In the genomic region with DNA sequence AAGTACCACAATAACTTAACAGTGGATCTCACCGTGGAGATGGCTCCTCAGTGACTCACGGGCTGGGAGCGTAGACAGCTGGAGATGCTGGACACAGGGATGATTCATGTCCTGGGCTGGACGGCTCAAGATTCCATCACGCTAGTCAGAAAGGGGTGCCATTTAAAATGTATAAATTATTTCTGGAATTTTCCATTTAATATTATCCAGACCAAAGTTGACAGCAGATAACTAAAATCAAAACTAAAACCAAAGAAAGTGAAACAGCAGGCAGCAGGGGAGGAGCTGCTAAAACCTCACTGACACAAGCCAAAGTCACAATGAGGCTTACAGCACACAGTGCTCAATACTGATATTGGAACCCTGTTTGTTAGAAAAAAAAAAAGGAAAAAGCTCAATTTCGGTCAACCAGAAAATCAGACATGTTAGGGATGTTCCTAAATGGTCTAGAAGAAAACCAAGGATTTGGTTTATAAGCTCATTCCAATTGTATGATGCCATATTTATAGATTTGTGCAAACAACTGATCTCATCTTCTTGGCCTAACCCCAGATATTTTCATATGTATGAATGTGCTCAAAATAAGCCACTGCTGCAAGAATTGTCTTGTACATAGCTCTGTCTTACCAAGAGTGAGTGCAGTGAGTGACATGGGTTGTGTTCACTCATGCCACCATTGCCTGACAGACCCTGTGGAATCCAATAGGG, we compare ENCODE assay signal across 9 cellular contexts.
DNase-seq lines count a peak whose midpoint lies in the region; ATAC-seq and TF ChIP-seq lines count a peak whose summit lies in the region.
"Had no signal": no experiment of that assay in that cellular context is flagged by ENCODE, and none has a peak within 500 bp of the region (broad histone marks: within the 10 kb centered on the region; RNA-seq: fewer than 3 reads in every experiment).

No MANE protein-coding gene starts in this region.

- H3K9me3 Mint-ChIP-seq in activated CD4-positive, alpha-beta T cell treated with anti-CD3 and anti-CD28 coated beads, Interleukin-2, amount 10 ng/mL, durations not matched to agents 7 days and 5 days: no peaks in the 10 kb centered on the region
- H3K9me3 Mint-ChIP-seq: activated naive CD4-positive, alpha-beta T cell treated with anti-CD3 and anti-CD28 coated beads, Interleukin-2, amount 50 U/mL, for 24 hours had no signal

- peaks cover 7% of the 10 kb centered on the region for H3K27me3 Mint-ChIP-seq in activated CD4-positive, alpha-beta T cell treated with anti-CD3 and anti-CD28 coated beads, Interleukin-2, amount 10 ng/mL, durations not matched to agents 7 days and 5 days

- H3K4me3 ChIP-seq in SJSA1 (no peak overlapping the region), fibroblast of mammary gland (ENCODE audit: control insufficient read depth, low read depth, low read length) (no peak overlapping the region), gastrocnemius medialis (no peak overlapping the region)

- peak; percentile 19 for DNase-seq in activated CD4-positive, alpha-beta T cell treated with anti-CD3 and anti-CD28 coated beads, Interleukin-2, amount 10 ng/mL, durations not matched to agents 7 days and 5 days
- no peak for DNase-seq in activated CD4-positive, alpha-beta T cell treated with anti-CD3 and anti-CD28 coated beads for 1 hour
- peak; percentile 69 to 87 for DNase-seq in SJSA1 (ENCODE audit: low read depth in 1 of 2, low spot score in 2 of 2)
- DNase-seq in fibroblast of mammary gland (ENCODE audit: low read depth): peak; percentile 92
- DNase-seq in gastrocnemius medialis: peak; percentile 50 to 72
- DNase-seq in HUDEP-2 (lab: John Stamatoyannopoulos, UW; ENCODE audit: unreplicated experiment in 76 of 76): no peak
- DNase-seq in activated CD8-positive, alpha-beta memory T cell treated with anti-CD3 and anti-CD28 coated beads, Interleukin-2, amount 50 U/mL, for 48 hours: no peak

- ATAC-seq in HG02840 (IDR thresholded peaks at IDR 0.05; ENCODE audit: low FRiP score, unreplicated experiment) (peak; percentile 73), gastrocnemius medialis (peak; percentile 86 to 93)

- TF ChIP-seq POLR2A in gastrocnemius medialis (IDR thresholded peaks at IDR 0.05): no peak

- CTCF ChIA-PET in activated CD4-positive, alpha-beta T cell treated with anti-CD3 and anti-CD28 coated beads, Interleukin-2, amount 10 ng/mL, durations not matched to agents 7 days and 5 days (lab: Charles Lee): interaction anchor here (0.6 kb wide), 2 partner anchors 29 to 1686 kb away, joined by 4 to 5 read pairs; no protein-coding TSS in a partner anchor

- POLR2A ChIA-PET in activated CD4-positive, alpha-beta T cell treated with anti-CD3 and anti-CD28 coated beads, Interleukin-2, amount 10 ng/mL, durations not matched to agents 7 days and 5 days (lab: Charles Lee): no interaction called here

- intact Hi-C loops in gastrocnemius medialis (cut with DNase I; ENCODE audit: low total_unique reads): loop anchor here (1.0 kb wide), 1 partner anchor 90 kb away; no protein-coding TSS in a partner anchor

- no peaks in the 10 kb centered on the region for H3K9me3 ChIP-seq in SJSA1 (replicated peaks)
- H3K9me3 ChIP-seq in gastrocnemius medialis: no peaks in the 10 kb centered on the region

- H3K27ac ChIP-seq in SJSA1 (peak overlapping the region; percentile 91), gastrocnemius medialis (peak overlapping the region; percentile 43 to 76 (median 52))

- H3K27me3 ChIP-seq in SJSA1 (replicated peaks): no peaks in the 10 kb centered on the region
- no peaks in the 10 kb centered on the region for H3K27me3 ChIP-seq in gastrocnemius medialis

- peaks cover 35% of the 10 kb centered on the region for H3K4me1 Mint-ChIP-seq in activated CD4-positive, alpha-beta T cell treated with anti-CD3 and anti-CD28 coated beads, Interleukin-2, amount 10 ng/mL, durations not matched to agents 7 days and 5 days

- in situ Hi-C loops in gastrocnemius medialis (cut with MboI; ENCODE audit: low sequenced_read_pairs in 4 of 4): loop anchor here in 3 of 4 donors (25.0 kb wide), 1 partner anchor 509 kb away; no protein-coding TSS in a partner anchor

- peak overlapping the region; percentile 76 for H3K27ac Mint-ChIP-seq in activated CD4-positive, alpha-beta T cell treated with anti-CD3 and anti-CD28 coated beads, Interleukin-2, amount 10 ng/mL, durations not matched to agents 7 days and 5 days
- H3K27ac Mint-ChIP-seq: activated naive CD4-positive, alpha-beta T cell treated with anti-CD3 and anti-CD28 coated beads, Interleukin-2, amount 50 U/mL, for 24 hours had no signal

- H3K36me3 Mint-ChIP-seq in activated CD4-positive, alpha-beta T cell treated with anti-CD3 and anti-CD28 coated beads, Interleukin-2, amount 10 ng/mL, durations not matched to agents 7 days and 5 days (ENCODE audit: low read depth): no peaks in the 10 kb centered on the region
- H3K36me3 Mint-ChIP-seq: activated naive CD4-positive, alpha-beta T cell treated with anti-CD3 and anti-CD28 coated beads, Interleukin-2, amount 50 U/mL, for 24 hours had no signal

- TF ChIP-seq CTCF in fibroblast of mammary gland (conservative IDR thresholded peaks at IDR 0.05; ENCODE audit: control insufficient read depth, insufficient read depth, low read depth, low read length): no peak
- TF ChIP-seq CTCF in gastrocnemius medialis (IDR thresholded peaks at IDR 0.05 in 4 of 5, conservative IDR thresholded peaks at IDR 0.05 in 1 of 5): no peak

- H3K36me3 ChIP-seq in SJSA1: no peaks in the 10 kb centered on the region
- no peaks in the 10 kb centered on the region for H3K36me3 ChIP-seq in gastrocnemius medialis

- peak overlapping the region; percentile 73 for H3K4me3 Mint-ChIP-seq in activated CD4-positive, alpha-beta T cell treated with anti-CD3 and anti-CD28 coated beads, Interleukin-2, amount 10 ng/mL, durations not matched to agents 7 days and 5 days
- H3K4me3 Mint-ChIP-seq: activated naive CD4-positive, alpha-beta T cell treated with anti-CD3 and anti-CD28 coated beads, Interleukin-2, amount 50 U/mL, for 24 hours had no signal

- peaks cover 46% of the 10 kb centered on the region for H3K4me1 ChIP-seq in SJSA1 (replicated peaks)
- H3K4me1 ChIP-seq in gastrocnemius medialis: peaks cover 43 to 49% of the 10 kb centered on the region in 2 donors

Comparison
In these comparisons a context has a peak if more than half of its experiments do, and no peak if none do; other contexts are left out.
1. DNase-seq: peak in activated CD4-positive, alpha-beta T cell treated with anti-CD3 and anti-CD28 coated beads, Interleukin-2, amount 10 ng/mL, durations not matched to agents 7 days and 5 days (single experiment), SJSA1 (2 of 2), fibroblast of mammary gland (single experiment) and gastrocnemius medialis (2 of 2); none in activated CD4-positive, alpha-beta T cell treated with anti-CD3 and anti-CD28 coated beads for 1 hour (single experiment), HUDEP-2 (0 of 76) and activated CD8-positive, alpha-beta memory T cell treated with anti-CD3 and anti-CD28 coated beads, Interleukin-2, amount 50 U/mL, for 48 hours (single experiment).